23 cellular contexts compared by ENCODE assay signal in genomic region chr3:128179474-128179819, GRCh38. TPM values are rescaled to one million over a fixed set of nuclear protein-coding genes. Genes with fewer than 3 reads are reported as not detected.
A peak's percentile ranks its signal among the peaks of the same experiment; 100 is the strongest.
DNase-seq lines count a peak whose midpoint lies in the region; TF ChIP-seq lines count a peak whose summit lies in the region.
"Had no signal": no experiment of that assay in that cellular context is flagged by ENCODE, and none has a peak within 500 bp of the region (broad histone marks: within the 10 kb centered on the region; RNA-seq: fewer than 3 reads in every experiment).

No MANE protein-coding gene starts in this region.

- no peaks in the 10 kb centered on the region for H3K9me2 ChIP-seq in SK-N-SH

- 35% methylated on average over 7 of the region's 7 CpGs for WGBS in SK-N-SH (ENCODE audit: low lambda C conversion rate)

- H3K4me3 Mint-ChIP-seq in CD14-positive monocyte (peak overlapping the region; percentile 59 to 68), nephron (peak overlapping the region in 1 of 3 experiments; percentile 15)
- H3K4me3 Mint-ChIP-seq: activated CD4-positive, alpha-beta memory T cell treated with anti-CD3 and anti-CD28 coated beads, Interleukin-2, amount 10 ng/mL, durations not matched to agents 7 days and 5 days; activated naive CD4-positive, alpha-beta T cell treated with anti-CD3 and anti-CD28 coated beads for 36 hours; central memory CD8-positive, alpha-beta T cell had no signal

- H3K4me1 Mint-ChIP-seq in CD14-positive monocyte (peaks cover 48% of the 10 kb centered on the region), nephron (peaks cover 52% of the 10 kb centered on the region)

- H3K4me2 ChIP-seq in SK-N-SH = peak overlapping the region; percentile 71
- H3K4me2 ChIP-seq in fibroblast of lung (ENCODE audit: extremely low read depth, insufficient read depth, low read length) = peak overlapping the region; percentile 82

- H2AFZ ChIP-seq in SK-N-SH (ENCODE audit: low read depth) = 0 out of 2 replicates have a peak overlapping the region, but pooled peaks have one; percentile 11
- peak overlapping the region; percentile 2 for H2AFZ ChIP-seq in fibroblast of lung (ENCODE audit: low read length)

- H3K27me3 ChIP-seq in SK-N-SH (ENCODE audit: insufficient read depth) (no peaks in the 10 kb centered on the region), fibroblast of lung (ENCODE audit: control insufficient read depth, insufficient read depth, low read length) (no peaks in the 10 kb centered on the region)

- TF ChIP-seq EP300 in SK-N-SH (IDR thresholded peaks at IDR 0.05; ENCODE audit: borderline replicate concordance in 1 of 2, low read depth in 1 of 2, low read length in 1 of 2) = no peak

- no peaks in the 10 kb centered on the region for H3K36me3 ChIP-seq in SK-N-SH (replicated peaks in 1 of 2; ENCODE audit: control insufficient read depth in 1 of 2, insufficient read depth in 2 of 2, low read length in 1 of 2)
- H3K36me3 ChIP-seq in fibroblast of lung (ENCODE audit: control insufficient read depth, insufficient read depth, low read length) = no peaks in the 10 kb centered on the region

- H3K9me3 Mint-ChIP-seq in CD14-positive monocyte = no peaks in the 10 kb centered on the region
- no peaks in the 10 kb centered on the region for H3K9me3 Mint-ChIP-seq in nephron
- H3K9me3 Mint-ChIP-seq: activated CD4-positive, alpha-beta memory T cell treated with anti-CD3 and anti-CD28 coated beads, Interleukin-2, amount 10 ng/mL, durations not matched to agents 7 days and 5 days; central memory CD8-positive, alpha-beta T cell had no signal

- no peaks in the 10 kb centered on the region for H3K9me3 ChIP-seq in SK-N-SH
- H3K9me3 ChIP-seq in fibroblast of lung (ENCODE audit: control insufficient read depth, insufficient read depth, low read depth, low read length) = no peaks in the 10 kb centered on the region

- H3K79me2 ChIP-seq in SK-N-SH (ENCODE audit: insufficient read depth) = no peaks in the 10 kb centered on the region
- no peaks in the 10 kb centered on the region for H3K79me2 ChIP-seq in fibroblast of lung (ENCODE audit: control insufficient read depth, insufficient read depth, low read length)

- TF ChIP-seq CTCF in CD14-positive monocyte (IDR thresholded peaks at IDR 0.05) (no peak), SK-N-SH (IDR thresholded peaks at IDR 0.05) (no peak), fibroblast of lung (conservative IDR thresholded peaks at IDR 0.05 in 1 of 2, IDR thresholded peaks at IDR 0.05 in 1 of 2; ENCODE audit: low read depth in 1 of 2, low read length in 2 of 2) (no peak), nephron (IDR thresholded peaks at IDR 0.05; ENCODE audit: unreplicated experiment in 3 of 3) (no peak)

- H3K27ac Mint-ChIP-seq in CD14-positive monocyte (peak overlapping the region in 1 of 7 donors; percentile 16), nephron (peak overlapping the region; percentile 42 to 80 (median 79))
- H3K27ac Mint-ChIP-seq: activated CD4-positive, alpha-beta memory T cell treated with anti-CD3 and anti-CD28 coated beads, Interleukin-2, amount 10 ng/mL, durations not matched to agents 7 days and 5 days; activated naive CD4-positive, alpha-beta T cell treated with anti-CD3 and anti-CD28 coated beads for 36 hours had no signal

- CTCF ChIA-PET in SK-N-SH (lab: Yijun Ruan, JAX) = interaction anchor here (1.2 to 2.3 kb wide), 9 partner anchors 18 to 405 kb away, joined by 3 to 8 read pairs (median 4); no protein-coding TSS in a partner anchor

- H4K20me1 ChIP-seq in SK-N-SH (ENCODE audit: insufficient read depth) (no peaks in the 10 kb centered on the region), fibroblast of lung (ENCODE audit: control insufficient read depth, extremely low read depth, insufficient read depth, low read length) (no peaks in the 10 kb centered on the region)

- no peaks in the 10 kb centered on the region for H3F3A ChIP-seq in SK-N-SH (replicated peaks; ENCODE audit: insufficient read depth)

- POLR2A ChIA-PET in SK-N-SH (lab: Yijun Ruan, JAX) = interaction anchor here (1.2 kb wide), 1 partner anchor 314 kb away, joined by 3 read pairs; the partner anchor contains the start of gene GATA2

- H3K36me3 Mint-ChIP-seq in CD14-positive monocyte = peaks cover 2 to 15% of the 10 kb centered on the region in 2 donors
- H3K36me3 Mint-ChIP-seq in nephron (ENCODE audit: low read depth) = no peaks in the 10 kb centered on the region

- no peak for DNase-seq in CD14-positive monocyte (ENCODE audit: low spot score)
- DNase-seq in SK-N-SH = no peak
- DNase-seq in fibroblast of lung (ENCODE audit: low read depth in 2 of 2) = no peak
- DNase-seq in activated gamma-delta T cell treated with Interleukin-2 at 50 U/mL for 16 hours = no peak
- DNase-seq in NCI-H1417 (lab: John Stamatoyannopoulos, UW) = no peak
- DNase-seq in activated CD4-positive, CD25-positive, alpha-beta regulatory T cell treated with anti-CD3 and anti-CD28 coated beads, Interleukin-2, amount 50 U/mL, for 72 hours = no peak
- DNase-seq in caudate nucleus (lab: John Stamatoyannopoulos, UW) = no peak
- DNase-seq: activated CD4-positive, alpha-beta memory T cell treated with anti-CD3 and anti-CD28 coated beads, Interleukin-2, amount 10 ng/mL, durations not matched to agents 7 days and 5 days; activated naive CD4-positive, alpha-beta T cell treated with anti-CD3 and anti-CD28 coated beads for 36 hours; activated T-cell treated with anti-CD3 and anti-CD28 coated beads, Interleukin-2, amount 50 U/mL, for 1 hour; anterior cingulate cortex; C1 segment of cervical spinal cord; effector memory CD4-positive, alpha-beta T cell; naive thymus-derived CD8-positive, alpha-beta T cell; NCI-H524 treated with DMSO at 0.1 percent for 48 hours; small intestine; stimulated activated CD4-positive, alpha-beta T cell treated with anti-CD3 and anti-CD28 coated beads, Interleukin-4, amount 100 ng/mL, for 24 hours; substantia nigra; T-helper 1 cell had no signal

- peaks cover 0 to 3% (median 0%) of the 10 kb centered on the region in 3 donors for H3K27me3 Mint-ChIP-seq in CD14-positive monocyte (ENCODE audit: low read depth in 3 of 3)
- H3K27me3 Mint-ChIP-seq in nephron (ENCODE audit: low read depth) = peaks cover 3% of the 10 kb centered on the region
- H3K27me3 Mint-ChIP-seq: activated CD4-positive, alpha-beta memory T cell treated with anti-CD3 and anti-CD28 coated beads, Interleukin-2, amount 10 ng/mL, durations not matched to agents 7 days and 5 days; central memory CD8-positive, alpha-beta T cell; naive thymus-derived CD8-positive, alpha-beta T cell had no signal

- H3K4me1 ChIP-seq in SK-N-SH (ENCODE audit: control insufficient read depth in 1 of 2, insufficient read depth in 2 of 2, low read depth in 1 of 2, low read length in 1 of 2) = peaks cover 0 to 63% of the 10 kb centered on the region in 2 experiments; a peak in 2 of 4 replicates
- H3K4me1 ChIP-seq in fibroblast of lung (ENCODE audit: control insufficient read depth, extremely low read depth, insufficient read depth, low read length) = no peaks in the 10 kb centered on the region

- intact Hi-C loops in CD14-positive monocyte (cut with micrococcal nuclease) = no loop called here

- H3K9ac ChIP-seq in SK-N-SH = no peak overlapping the region; the same call in 1 of the 2 replicates
- H3K9ac ChIP-seq in fibroblast of lung (ENCODE audit: insufficient read depth, low read length) = no peak overlapping the region

- no peak for TF ChIP-seq RAD21 in SK-N-SH (IDR thresholded peaks at IDR 0.05; ENCODE audit: low read length)

- H3K27ac ChIP-seq in SK-N-SH (ENCODE audit: low read depth in 2 of 2, low read length in 1 of 2) (peak overlapping the region in 1 of 2 experiments; percentile 87; a peak in 2 of 4 replicates), fibroblast of lung (ENCODE audit: insufficient read depth, low read length) (no peak overlapping the region), caudate nucleus (ENCODE audit: low read depth, low read length) (no peak overlapping the region)
- H3K27ac ChIP-seq: VCaP had no signal

- H3K4me3 ChIP-seq in SK-N-SH (ENCODE audit: low read depth in 2 of 2, low read length in 1 of 2) (peak overlapping the region; percentile 4 to 22; a peak in 2 of 4 replicates), fibroblast of lung (replicated peaks in 1 of 4; ENCODE audit: control extremely low read depth in 1 of 4, insufficient read depth in 1 of 4, low read depth in 3 of 4, low read length in 4 of 4) (peak overlapping the region in 3 of 4 experiments; percentile 22 to 52 (median 50))
- H3K4me3 ChIP-seq: K562 had no signal

TF ChIP-seq in SK-N-SH, 30 proteins besides CTCF, POLR2A, EP300 and RAD21:
- TF ChIP-seq FOXJ3 (CRISPR knock-in tag; IDR thresholded peaks at IDR 0.05) (no peak), RCOR1 (IDR thresholded peaks at IDR 0.05; ENCODE audit: low read length) (no peak), MXI1 (IDR thresholded peaks at IDR 0.05; ENCODE audit: low read depth, low read length) (no peak), FOSL2 (IDR thresholded peaks at IDR 0.05; ENCODE audit: borderline replicate concordance, low read depth) (no peak), GABPA (IDR thresholded peaks at IDR 0.05; ENCODE audit: low read depth) (no peak), FOXM1 (IDR thresholded peaks at IDR 0.05; ENCODE audit: low read depth) (no peak), USF2 (IDR thresholded peaks at IDR 0.05; ENCODE audit: borderline replicate concordance, low read depth, low read length) (no peak)

RNA-seq across cellular contexts. Expression of gene EEFSEC, which starts 26.2 kb away (rescaled TPM):
- polyA plus RNA-seq in CD14-positive monocyte (10 to 100 TPM; 13.3 to 14.9 TPM), SK-N-SH (2012; rRNA removed) (10.5 and 12.4 TPM in 2 replicates), fibroblast of lung (5.0 and 6.6 TPM in 2 replicates)
- 4.6 and 8.1 TPM in 2 replicates for polyA plus RNA-seq in SK-N-SH (2012; cell fraction: cytosol; rRNA removed)
- 13.3 and 17.4 TPM in 2 replicates for polyA plus RNA-seq in SK-N-SH (2012; cell fraction: nucleus; rRNA removed)
- total RNA-seq in fibroblast of lung = 2.3 and 2.6 TPM in 2 replicates
- 7.9 and 10.3 TPM in 2 replicates for polyA plus RNA-seq in fibroblast of lung (2012)
- 10.7 and 17.4 TPM in 2 replicates for polyA minus RNA-seq in fibroblast of lung (ENCODE audit: low replicate concordance)

RNA-seq across cellular contexts. Expression of gene RUVBL1, which starts 55.8 kb away (rescaled TPM):
- polyA plus RNA-seq in CD14-positive monocyte (10 to 100 TPM; 14.4 to 16.2 TPM), SK-N-SH (2012; rRNA removed) (140 and 145 TPM in 2 replicates), fibroblast of lung (52.3 and 81.0 TPM in 2 replicates)
- polyA plus RNA-seq in SK-N-SH (2012; cell fraction: cytosol; rRNA removed) = 148 and 151 TPM in 2 replicates
- 68.4 and 76.8 TPM in 2 replicates for polyA plus RNA-seq in SK-N-SH (2012; cell fraction: nucleus; rRNA removed)
- total RNA-seq in fibroblast of lung = 59.1 and 67.2 TPM in 2 replicates
- 42.8 and 74.7 TPM in 2 replicates for polyA plus RNA-seq in fibroblast of lung (2012)
- 77.8 and 102 TPM in 2 replicates for polyA minus RNA-seq in fibroblast of lung (ENCODE audit: low replicate concordance)
